ENCODE assay signal across 8 cellular contexts in the genomic region with DNA sequence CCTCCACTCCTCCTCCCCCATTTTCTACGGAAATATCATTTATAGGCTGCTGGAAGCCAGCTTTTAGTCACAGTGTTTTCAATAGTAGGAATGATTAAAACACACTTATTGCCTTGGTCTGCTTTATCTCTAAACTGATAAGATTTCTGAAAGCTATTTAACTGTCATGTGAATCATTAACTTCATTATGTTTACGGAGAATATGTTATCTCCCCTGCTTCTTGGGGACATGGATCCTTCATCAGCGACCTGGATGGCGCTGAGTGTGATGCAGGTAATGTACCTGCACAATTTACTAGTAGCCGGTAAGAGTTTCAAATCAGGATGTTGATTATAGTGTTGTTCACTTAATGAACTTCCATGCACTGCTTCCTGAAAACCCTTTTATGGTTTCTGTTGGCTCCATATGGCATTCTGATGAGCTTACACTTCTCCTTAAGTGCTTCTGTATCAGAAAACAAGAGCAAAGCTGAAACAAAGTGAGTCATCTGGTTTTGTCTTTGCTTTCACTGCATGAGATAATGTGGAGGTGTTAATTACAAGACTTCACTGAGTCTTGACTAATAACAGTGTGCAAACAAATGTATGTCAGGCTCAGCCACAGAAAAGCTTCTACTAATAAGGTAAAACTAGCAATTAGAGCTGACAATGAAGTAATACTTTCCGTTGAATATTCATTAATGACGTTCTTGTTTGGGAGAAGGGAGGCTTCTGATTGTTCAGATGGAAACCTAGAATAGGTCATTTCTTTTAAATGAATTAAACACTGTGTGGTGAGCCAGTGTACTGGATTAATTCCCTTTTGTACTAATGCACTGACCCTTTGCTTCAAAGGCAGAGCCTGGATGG.
DNase-seq lines count a peak whose midpoint lies in the region; ATAC-seq, FAIRE-seq and TF ChIP-seq lines count a peak whose summit lies in the region.

No MANE protein-coding gene starts in this region.

- 31% methylated on average over 7 of the region's 7 CpGs for WGBS in liver

- CTCF ChIA-PET in RWPE1 (lab: Yijun Ruan, JAX) = interaction anchor here (0.6 to 1.3 kb wide), 3 partner anchors 437 to 1277 kb away, joined by 3 to 4 read pairs (median 3); no protein-coding TSS in a partner anchor

- peaks cover 3% of the 10 kb centered on the region for H3K4me1 Mint-ChIP-seq in activated T-cell treated with anti-CD3 and anti-CD28 coated beads, Interleukin-2, amount 50 U/mL, for 24 hours (ENCODE audit: low read depth)

- POLR2A ChIA-PET in RWPE1 (lab: Yijun Ruan, JAX; ENCODE audit: low non-redundant PET) = no interaction called here

- peak overlapping the region in 1 of 2 donors; percentile 54 for H3K9ac ChIP-seq in liver (ENCODE audit: low read depth in 1 of 2, low read length in 2 of 2)

- H3K27ac Mint-ChIP-seq in activated T-cell treated with anti-CD3 and anti-CD28 coated beads, Interleukin-2, amount 50 U/mL, for 24 hours = no peak overlapping the region

- H3K9me3 ChIP-seq in liver (ENCODE audit: control insufficient read depth in 4 of 4, low read length in 3 of 4) = no peaks in the 10 kb centered on the region

- no peaks in the 10 kb centered on the region for H3K36me3 ChIP-seq in liver (ENCODE audit: control insufficient read depth in 4 of 4, insufficient read depth in 3 of 4, low read depth in 1 of 4, low read length in 3 of 4)

- H3K4me3 ChIP-seq in liver (ENCODE audit: low read depth in 1 of 3, low read length in 3 of 3) = no peak overlapping the region

- peaks cover 2% of the 10 kb centered on the region for H3K27me3 Mint-ChIP-seq in activated T-cell treated with anti-CD3 and anti-CD28 coated beads, Interleukin-2, amount 50 U/mL, for 24 hours

- peaks cover 8 to 43% (median 29%) of the 10 kb centered on the region in 4 donors for H3K4me1 ChIP-seq in liver (ENCODE audit: control insufficient read depth in 4 of 4, insufficient read depth in 4 of 4, low read length in 3 of 4)

- TF ChIP-seq CTCF in RWPE1 (conservative IDR thresholded peaks at IDR 0.05; ENCODE audit: low read depth) = no peak
- no peak for TF ChIP-seq CTCF in liver (IDR thresholded peaks at IDR 0.05; ENCODE audit: low read depth, low read length, missing input control)

- H3K4me3 Mint-ChIP-seq in activated T-cell treated with anti-CD3 and anti-CD28 coated beads, Interleukin-2, amount 50 U/mL, for 24 hours = no peak overlapping the region

- no peaks in the 10 kb centered on the region for H3K9me3 Mint-ChIP-seq in activated T-cell treated with anti-CD3 and anti-CD28 coated beads, Interleukin-2, amount 50 U/mL, for 24 hours

- no peak for FAIRE-seq in frontal cortex (lab: Jason Lieb, UNC)

- no peaks in the 10 kb centered on the region for H3K36me3 Mint-ChIP-seq in activated T-cell treated with anti-CD3 and anti-CD28 coated beads, Interleukin-2, amount 50 U/mL, for 24 hours (ENCODE audit: low read depth)

- H3K27me3 ChIP-seq in liver (ENCODE audit: control insufficient read depth in 4 of 4, insufficient read depth in 4 of 4, low read length in 3 of 4) = no peaks in the 10 kb centered on the region

- H3K27ac ChIP-seq in RWPE1 (no peak overlapping the region), liver (ENCODE audit: low read depth in 1 of 2, low read length in 2 of 2) (peak overlapping the region in 1 of 2 donors; percentile 11)

- ATAC-seq in GM19455 (IDR thresholded peaks at IDR 0.05; ENCODE audit: unreplicated experiment) = peak; percentile 50
- ATAC-seq in HG03457 (IDR thresholded peaks at IDR 0.05; ENCODE audit: unreplicated experiment) = peak; percentile 80

- peak; percentile 58 to 65 for TF ChIP-seq RAD21 in liver (IDR thresholded peaks at IDR 0.05)

- DNase-seq in CD1c-positive myeloid dendritic cell (ENCODE audit: extremely low spot score) (peak; percentile 81), RWPE1 (ENCODE audit: low spot score) (peak; percentile 46), OCI-M1 (lab: John Stamatoyannopoulos, UW) (no peak), frontal cortex (ENCODE audit: low spot score in 2 of 2) (no peak)
- DNase-seq in activated T-cell treated with anti-CD3 and anti-CD28 coated beads, Interleukin-2, amount 50 U/mL, for 24 hours = no peak

TF ChIP-seq in liver, 16 proteins besides CTCF, POLR2A, EP300 and RAD21:
- TF ChIP-seq EGR1 (IDR thresholded peaks at IDR 0.05; ENCODE audit: low read depth in 2 of 2) (no peak), HNF4G (IDR thresholded peaks at IDR 0.05) (no peak), JUND (IDR thresholded peaks at IDR 0.05) (peak in 1 of 2 donors; percentile 10), SP1 (IDR thresholded peaks at IDR 0.05) (peak; percentile 48), TAF1 (conservative IDR thresholded peaks at IDR 0.05) (peak; percentile 17), HNF4A (conservative IDR thresholded peaks at IDR 0.05) (peak; percentile 42 to 45), GABPA (IDR thresholded peaks at IDR 0.05 in 1 of 2, conservative IDR thresholded peaks at IDR 0.05 in 1 of 2) (no peak), RXRA (IDR thresholded peaks at IDR 0.05) (peak; percentile 28 to 58), YY1 (IDR thresholded peaks at IDR 0.05) (peak; percentile 34), FOXA2 (IDR thresholded peaks at IDR 0.05) (no peak)
- TF ChIP-seq, protein P1, sequence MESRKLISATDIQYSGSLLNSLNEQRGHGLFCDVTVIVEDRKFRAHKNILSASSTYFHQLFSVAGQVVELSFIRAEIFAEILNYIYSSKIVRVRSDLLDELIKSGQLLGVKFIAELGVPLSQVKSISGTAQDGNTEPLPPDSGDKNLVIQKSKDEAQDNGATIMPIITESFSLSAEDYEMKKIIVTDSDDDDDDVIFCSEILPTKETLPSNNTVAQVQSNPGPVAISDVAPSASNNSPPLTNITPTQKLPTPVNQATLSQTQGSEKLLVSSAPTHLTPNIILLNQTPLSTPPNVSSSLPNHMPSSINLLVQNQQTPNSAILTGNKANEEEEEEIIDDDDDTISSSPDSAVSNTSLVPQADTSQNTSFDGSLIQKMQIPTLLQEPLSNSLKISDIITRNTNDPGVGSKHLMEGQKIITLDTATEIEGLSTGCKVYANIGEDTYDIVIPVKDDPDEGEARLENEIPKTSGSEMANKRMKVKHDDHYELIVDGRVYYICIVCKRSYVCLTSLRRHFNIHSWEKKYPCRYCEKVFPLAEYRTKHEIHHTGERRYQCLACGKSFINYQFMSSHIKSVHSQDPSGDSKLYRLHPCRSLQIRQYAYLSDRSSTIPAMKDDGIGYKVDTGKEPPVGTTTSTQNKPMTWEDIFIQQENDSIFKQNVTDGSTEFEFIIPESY (IDR thresholded peaks at IDR 0.05) = peak; percentile 30
- TF ChIP-seq, protein P2, sequence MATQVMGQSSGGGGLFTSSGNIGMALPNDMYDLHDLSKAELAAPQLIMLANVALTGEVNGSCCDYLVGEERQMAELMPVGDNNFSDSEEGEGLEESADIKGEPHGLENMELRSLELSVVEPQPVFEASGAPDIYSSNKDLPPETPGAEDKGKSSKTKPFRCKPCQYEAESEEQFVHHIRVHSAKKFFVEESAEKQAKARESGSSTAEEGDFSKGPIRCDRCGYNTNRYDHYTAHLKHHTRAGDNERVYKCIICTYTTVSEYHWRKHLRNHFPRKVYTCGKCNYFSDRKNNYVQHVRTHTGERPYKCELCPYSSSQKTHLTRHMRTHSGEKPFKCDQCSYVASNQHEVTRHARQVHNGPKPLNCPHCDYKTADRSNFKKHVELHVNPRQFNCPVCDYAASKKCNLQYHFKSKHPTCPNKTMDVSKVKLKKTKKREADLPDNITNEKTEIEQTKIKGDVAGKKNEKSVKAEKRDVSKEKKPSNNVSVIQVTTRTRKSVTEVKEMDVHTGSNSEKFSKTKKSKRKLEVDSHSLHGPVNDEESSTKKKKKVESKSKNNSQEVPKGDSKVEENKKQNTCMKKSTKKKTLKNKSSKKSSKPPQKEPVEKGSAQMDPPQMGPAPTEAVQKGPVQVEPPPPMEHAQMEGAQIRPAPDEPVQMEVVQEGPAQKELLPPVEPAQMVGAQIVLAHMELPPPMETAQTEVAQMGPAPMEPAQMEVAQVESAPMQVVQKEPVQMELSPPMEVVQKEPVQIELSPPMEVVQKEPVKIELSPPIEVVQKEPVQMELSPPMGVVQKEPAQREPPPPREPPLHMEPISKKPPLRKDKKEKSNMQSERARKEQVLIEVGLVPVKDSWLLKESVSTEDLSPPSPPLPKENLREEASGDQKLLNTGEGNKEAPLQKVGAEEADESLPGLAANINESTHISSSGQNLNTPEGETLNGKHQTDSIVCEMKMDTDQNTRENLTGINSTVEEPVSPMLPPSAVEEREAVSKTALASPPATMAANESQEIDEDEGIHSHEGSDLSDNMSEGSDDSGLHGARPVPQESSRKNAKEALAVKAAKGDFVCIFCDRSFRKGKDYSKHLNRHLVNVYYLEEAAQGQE (IDR thresholded peaks at IDR 0.05) = no peak

Comparison
In these comparisons a context has a peak if more than half of its experiments do, and no peak if none do; other contexts are left out.
1. DNase-seq: peak in CD1c-positive myeloid dendritic cell (single experiment) and RWPE1 (single experiment); none in OCI-M1 (single experiment), activated T-cell treated with anti-CD3 and anti-CD28 coated beads, Interleukin-2, amount 50 U/mL, for 24 hours (single experiment) and frontal cortex (0 of 2).